In genomic region chr12:96046543-96047137, GRCh38 we compare ENCODE assay signal across 11 cellular contexts. TPM values are rescaled to one million over a fixed set of nuclear protein-coding genes. Genes with fewer than 3 reads are reported as not detected.
DNase-seq lines count a peak whose midpoint lies in the region; ATAC-seq, FAIRE-seq and TF ChIP-seq lines count a peak whose summit lies in the region.
"Had no signal": no experiment of that assay in that cellular context is flagged by ENCODE, and none has a peak within 500 bp of the region (broad histone marks: within the 10 kb centered on the region; RNA-seq: fewer than 3 reads in every experiment).

No MANE protein-coding gene starts in this region.

- peaks cover 55% of the 10 kb centered on the region for H3K4me1 Mint-ChIP-seq in activated naive CD4-positive, alpha-beta T cell treated with anti-CD3 and anti-CD28 coated beads, Interleukin-2, amount 50 U/mL, for 24 hours
- peaks cover 39% of the 10 kb centered on the region for H3K4me1 Mint-ChIP-seq in activated CD8-positive, alpha-beta T cell treated with anti-CD3 and anti-CD28 coated beads for 36 hours (ENCODE audit: low read depth)

- H3K36me3 Mint-ChIP-seq in activated naive CD4-positive, alpha-beta T cell treated with anti-CD3 and anti-CD28 coated beads, Interleukin-2, amount 50 U/mL, for 24 hours: no peaks in the 10 kb centered on the region
- no peaks in the 10 kb centered on the region for H3K36me3 Mint-ChIP-seq in activated CD8-positive, alpha-beta T cell treated with anti-CD3 and anti-CD28 coated beads for 36 hours (ENCODE audit: low read depth)

- DNase-seq in activated naive CD4-positive, alpha-beta T cell treated with Interleukin-2 at 50 U/mL for 16 hours: no peak
- DNase-seq in activated CD8-positive, alpha-beta T cell treated with anti-CD3 and anti-CD28 coated beads for 36 hours: no peak
- DNase-seq in left lung (no peak), D721Med (ENCODE audit: insufficient read length, low spot score) (no peak)
- no peak for DNase-seq in activated CD4-positive, CD25-positive, alpha-beta regulatory T cell treated with anti-CD3 and anti-CD28 coated beads, Interleukin-2, amount 50 U/mL, for 72 hours
- DNase-seq in central memory CD4-positive, alpha-beta T cell: no peak
- DNase-seq: AML-193 had no signal

- no peak for TF ChIP-seq CTCF in activated CD8-positive, alpha-beta T cell treated with anti-CD3 and anti-CD28 coated beads for 36 hours (IDR thresholded peaks at IDR 0.05)
- TF ChIP-seq CTCF in left lung (IDR thresholded peaks at IDR 0.05) (no peak), D721Med (IDR thresholded peaks at IDR 0.05; ENCODE audit: insufficient read depth, missing control alignments) (no peak)

- no peak overlapping the region for H3K4me3 ChIP-seq in left lung

- peaks cover 15 to 71% of the 10 kb centered on the region in 2 donors for H3K4me1 ChIP-seq in left lung

- no peaks in the 10 kb centered on the region for H3K9me3 ChIP-seq in left lung

- no peaks in the 10 kb centered on the region for H3K9me3 Mint-ChIP-seq in activated naive CD4-positive, alpha-beta T cell treated with anti-CD3 and anti-CD28 coated beads, Interleukin-2, amount 50 U/mL, for 24 hours
- H3K9me3 Mint-ChIP-seq in activated CD8-positive, alpha-beta T cell treated with anti-CD3 and anti-CD28 coated beads for 36 hours: no peaks in the 10 kb centered on the region

- no peaks in the 10 kb centered on the region for H3K27me3 ChIP-seq in left lung

- peak overlapping the region; percentile 86 for H3K27ac Mint-ChIP-seq in activated naive CD4-positive, alpha-beta T cell treated with anti-CD3 and anti-CD28 coated beads, Interleukin-2, amount 50 U/mL, for 24 hours
- H3K27ac Mint-ChIP-seq in activated CD8-positive, alpha-beta T cell treated with anti-CD3 and anti-CD28 coated beads for 36 hours: peak overlapping the region; percentile 90

- intact Hi-C loops in activated CD8-positive, alpha-beta T cell treated with anti-CD3 and anti-CD28 coated beads for 36 hours (cut with micrococcal nuclease): loop anchor here (5.0 kb wide), 1 partner anchor 151 kb away; no protein-coding TSS in a partner anchor
- intact Hi-C loops in left lung (cut with DNase I): no loop called here

- peak; percentile 6 for ATAC-seq in activated CD8-positive, alpha-beta T cell treated with anti-CD3 and anti-CD28 coated beads for 36 hours
- peak; percentile 3 for ATAC-seq in left lung
- no peak for ATAC-seq in GM19395 (IDR thresholded peaks at IDR 0.05; ENCODE audit: unreplicated experiment)
- ATAC-seq: sciatic nerve had no signal

- peak overlapping the region; percentile 74 for H3K4me3 Mint-ChIP-seq in activated naive CD4-positive, alpha-beta T cell treated with anti-CD3 and anti-CD28 coated beads, Interleukin-2, amount 50 U/mL, for 24 hours
- no peak overlapping the region for H3K4me3 Mint-ChIP-seq in activated CD8-positive, alpha-beta T cell treated with anti-CD3 and anti-CD28 coated beads for 36 hours

- POLR2A ChIA-PET in activated CD8-positive, alpha-beta T cell treated with anti-CD3 and anti-CD28 coated beads for 36 hours (lab: Charles Lee): interaction anchor here (1.0 to 1.9 kb wide), 2 partner anchors 11 to 470 kb away, joined by 3 to 6 read pairs; partner anchors contain the start of gene LTA4H

- H3K27me3 Mint-ChIP-seq in activated naive CD4-positive, alpha-beta T cell treated with anti-CD3 and anti-CD28 coated beads, Interleukin-2, amount 50 U/mL, for 24 hours: no peaks in the 10 kb centered on the region
- no peaks in the 10 kb centered on the region for H3K27me3 Mint-ChIP-seq in activated CD8-positive, alpha-beta T cell treated with anti-CD3 and anti-CD28 coated beads for 36 hours

- CTCF ChIA-PET in activated CD8-positive, alpha-beta T cell treated with anti-CD3 and anti-CD28 coated beads for 36 hours (lab: Charles Lee): interaction anchor here (0.9 to 2.3 kb wide), 4 partner anchors 11 to 355 kb away, joined by 3 to 12 read pairs (median 5); no protein-coding TSS in a partner anchor

- FAIRE-seq in D721Med (lab: Jason Lieb, UNC): no peak
- FAIRE-seq: astrocyte had no signal

- H3K27ac ChIP-seq in left lung: peak overlapping the region; percentile 79 to 90

- H3K36me3 ChIP-seq in left lung: no peaks in the 10 kb centered on the region

RNA-seq across cellular contexts. Expression of gene LTA4H, which starts 11.3 kb away (rescaled TPM):
- total RNA-seq in activated CD8-positive, alpha-beta T cell treated with anti-CD3 and anti-CD28 coated beads for 36 hours: 100 to 1,000 TPM; 112 TPM
- 100 to 1,000 TPM; 201 to 227 TPM for total RNA-seq in left lung

RNA-seq across cellular contexts. Expression of gene HAL, which starts 50.5 kb away (rescaled TPM):
- under 1 TPM; 0.25 TPM for total RNA-seq in activated CD8-positive, alpha-beta T cell treated with anti-CD3 and anti-CD28 coated beads for 36 hours
- 1 to 10 TPM; 1.1 to 7.1 TPM for total RNA-seq in left lung
